Comparison of ENCODE assay signal across 10 cellular contexts in the genomic region with DNA sequence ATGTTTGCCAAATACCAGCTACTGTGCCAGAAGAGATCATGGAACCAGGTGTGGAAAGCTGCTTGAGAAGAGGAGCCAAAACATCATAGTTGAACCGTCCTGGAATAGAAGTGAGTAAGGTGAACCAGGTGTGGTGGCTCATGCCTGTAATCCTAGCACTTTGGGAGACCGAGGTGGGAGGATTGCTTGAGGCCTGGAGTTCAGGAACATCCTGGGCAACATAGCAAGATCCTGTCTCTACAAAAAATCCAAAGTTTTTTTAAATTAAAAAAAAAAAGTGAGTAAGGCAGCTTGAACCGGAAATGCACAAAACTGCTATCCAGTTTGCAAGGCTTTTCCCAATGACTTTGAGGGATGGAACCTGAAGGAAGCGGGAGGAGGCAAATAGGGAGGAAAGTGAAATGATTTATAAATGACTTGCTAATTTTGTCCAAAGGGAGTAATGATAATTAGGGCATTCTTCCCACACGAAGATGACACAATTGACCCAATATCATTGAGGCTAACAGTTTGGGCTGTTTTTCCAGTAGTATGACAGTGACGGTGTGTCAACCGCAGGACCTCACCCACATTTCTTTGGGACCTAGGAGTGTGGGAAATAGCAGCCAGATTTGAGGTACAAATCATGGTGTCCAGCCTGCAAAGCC. TPM values are rescaled to one million over a fixed set of nuclear protein-coding genes. Genes with fewer than 3 reads are reported as not detected.
A peak's percentile ranks its signal among the peaks of the same experiment; 100 is the strongest.
DNase-seq lines count a peak whose midpoint lies in the region; TF ChIP-seq lines count a peak whose summit lies in the region.
"Had no signal": no experiment of that assay in that cellular context is flagged by ENCODE, and none has a peak within 500 bp of the region (broad histone marks: within the 10 kb centered on the region; RNA-seq: fewer than 3 reads in every experiment).

No MANE protein-coding gene starts in this region.

- H3K4me1 Mint-ChIP-seq in CD4-positive, alpha-beta memory T cell = peaks cover 9 to 24% (median 17%) of the 10 kb centered on the region in 4 donors

- H3K27me3 ChIP-seq in CD4-positive, alpha-beta memory T cell (ENCODE audit: insufficient read depth, low read length) = peaks cover 17% of the 10 kb centered on the region
- no peaks in the 10 kb centered on the region for H3K27me3 ChIP-seq in hepatocyte
- H3K27me3 ChIP-seq in prostate gland (replicated peaks; ENCODE audit: insufficient read depth) = no peaks in the 10 kb centered on the region

- CTCF ChIA-PET in CD4-positive, alpha-beta memory T cell (lab: Charles Lee; ENCODE audit: partially characterized antibody) = no interaction called here

- H3K27ac ChIP-seq in CD4-positive, alpha-beta memory T cell (ENCODE audit: low read depth, low read length) = no peak overlapping the region
- H3K27ac ChIP-seq in hepatocyte (peak overlapping the region; percentile 95), prostate gland (peak overlapping the region; percentile 97 to 98)

- H4K20me1 ChIP-seq in hepatocyte (ENCODE audit: insufficient read depth, poor library complexity, severe bottlenecking) = peaks cover 20% of the 10 kb centered on the region

- no peak for TF ChIP-seq CTCF in WI38 (IDR thresholded peaks at IDR 0.05; ENCODE audit: low read depth, low read length)
- no peak for TF ChIP-seq CTCF in hepatocyte (IDR thresholded peaks at IDR 0.05; ENCODE audit: poor library complexity)
- TF ChIP-seq CTCF in prostate gland (IDR thresholded peaks at IDR 0.05) = no peak

- peak overlapping the region in 2 of 7 donors; percentile 5 to 19 for H3K27ac Mint-ChIP-seq in CD4-positive, alpha-beta memory T cell

- no peaks in the 10 kb centered on the region for H3K9me2 ChIP-seq in hepatocyte (replicated peaks; ENCODE audit: insufficient read depth)

- H3K36me3 ChIP-seq in CD4-positive, alpha-beta memory T cell (ENCODE audit: insufficient read depth, low read length) = no peaks in the 10 kb centered on the region
- H3K36me3 ChIP-seq in hepatocyte (replicated peaks; ENCODE audit: insufficient read depth, low read depth) = no peaks in the 10 kb centered on the region
- H3K36me3 ChIP-seq in prostate gland = no peaks in the 10 kb centered on the region

- no peak overlapping the region for H3K4me3 ChIP-seq in CD4-positive, alpha-beta memory T cell (ENCODE audit: low read length in 2 of 2)
- peak overlapping the region; percentile 90 for H3K4me3 ChIP-seq in WI38 (ENCODE audit: low read depth, low read length)
- peak overlapping the region; percentile 3 for H3K4me3 ChIP-seq in hepatocyte
- H3K4me3 ChIP-seq in prostate gland = no peak overlapping the region

- H3K27me3 Mint-ChIP-seq in CD4-positive, alpha-beta memory T cell = peaks cover 27 to 30% of the 10 kb centered on the region in 2 donors

- no peaks in the 10 kb centered on the region for H3K9me3 Mint-ChIP-seq in CD4-positive, alpha-beta memory T cell

- H3K4me1 ChIP-seq in CD4-positive, alpha-beta memory T cell (ENCODE audit: insufficient read depth, low read length) = peaks cover 7% of the 10 kb centered on the region
- peaks cover 22% of the 10 kb centered on the region for H3K4me1 ChIP-seq in hepatocyte (ENCODE audit: insufficient read depth)
- H3K4me1 ChIP-seq in prostate gland (replicated peaks) = peaks cover 8% of the 10 kb centered on the region

- H3K4me2 ChIP-seq in hepatocyte = peak overlapping the region; percentile 87

- POLR2A ChIA-PET in CD4-positive, alpha-beta memory T cell (lab: Charles Lee; ENCODE audit: partially characterized antibody) = interaction anchor here (1.0 kb wide), 1 partner anchor 10 kb away, joined by 3 read pairs; no protein-coding TSS in a partner anchor

- H3K4me3 Mint-ChIP-seq in CD4-positive, alpha-beta memory T cell = peak overlapping the region in 7 of 8 donors; percentile 26 to 92 (median 86)

- TF ChIP-seq POLR2A in prostate gland (IDR thresholded peaks at IDR 0.05) = no peak

- H2AFZ ChIP-seq in hepatocyte = peak overlapping the region; percentile 52

- WGBS in hepatocyte (ENCODE audit: low lambda C conversion rate, missing lambda C conversion rate) = 83% methylated on average over 7 of the region's 7 CpGs
- WGBS in prostate gland = 75% methylated on average over 7 of the region's 7 CpGs

- no peaks in the 10 kb centered on the region for H3K36me3 Mint-ChIP-seq in CD4-positive, alpha-beta memory T cell

- DNase-seq in CD4-positive, alpha-beta memory T cell = no peak
- DNase-seq in hepatocyte (ENCODE audit: low spot score) (no peak), prostate gland (ENCODE audit: low spot score) (no peak), NCI-H69 (lab: John Stamatoyannopoulos, UW) (no peak), SW480 (ENCODE audit: low spot score) (no peak)
- DNase-seq in stimulated activated CD4-positive, alpha-beta T cell treated with anti-CD3 and anti-CD28 coated beads, Interleukin-12 subunit alpha, Interleukin-12 subunit beta, amount 100 ng/mL, for 4 hours = no peak
- no peak for DNase-seq in stimulated activated CD4-positive, alpha-beta T cell treated with anti-CD3 and anti-CD28 coated beads, Interleukin-2, amount 100 ng/mL, for 48 hours
- DNase-seq: activated gamma-delta T cell treated with Interleukin-2 at 50 U/mL for 16 hours, KG1 had no signal

- intact Hi-C loops in CD4-positive, alpha-beta memory T cell (cut with micrococcal nuclease) = loop anchor here (5.0 to 10.0 kb wide), 4 partner anchors 34 to 304 kb away; partner anchors contain the start of gene RWDD3
- intact Hi-C loops in prostate gland (cut with DNase I) = loop anchor here (5.0 kb wide), 2 partner anchors 44 to 94 kb away; no protein-coding TSS in a partner anchor

- H3K9me3 ChIP-seq in CD4-positive, alpha-beta memory T cell (ENCODE audit: control insufficient read depth in 1 of 2, low read length in 2 of 2) = no peaks in the 10 kb centered on the region
- H3K9me3 ChIP-seq in hepatocyte (ENCODE audit: low read depth) (no peaks in the 10 kb centered on the region), prostate gland (no peaks in the 10 kb centered on the region)

- peaks cover 71% of the 10 kb centered on the region for H3K79me2 ChIP-seq in hepatocyte

RNA-seq across cellular contexts. Expression of gene CNN3, which starts 1.5 kb away (rescaled TPM):
- total RNA-seq in CD4-positive, alpha-beta memory T cell = 1 to 10 TPM; 2.6 to 3.2 TPM
- 1 to 10 TPM; 1.9 to 2.3 TPM for polyA plus RNA-seq in CD4-positive, alpha-beta memory T cell
- 255 and 256 TPM in 2 replicates for total RNA-seq in hepatocyte
- polyA plus RNA-seq in hepatocyte = 416 and 420 TPM in 2 replicates
- 100 to 1,000 TPM; 136 to 180 TPM for total RNA-seq in prostate gland

Comparison
In these comparisons a context has a peak if more than half of its experiments do, and no peak if none do; other contexts are left out.
1. H3K4me3 ChIP-seq: peak in WI38 (single experiment) and hepatocyte (single experiment); none in CD4-positive, alpha-beta memory T cell (0 of 2) and prostate gland (0 of 2).
2. RNA of gene CNN3, which starts 1.5 kb away (total RNA-seq): 255 to 256 TPM in hepatocyte and 136 to 180 TPM in prostate gland; 2.6 to 3.2 TPM in CD4-positive, alpha-beta memory T cell; every median in the first group is over 10 times any median in the second.